In genomic region chr12:93378373-93379310, GRCh38 we compare ENCODE assay signal across 8 cellular contexts. TPM values are rescaled to one million over a fixed set of nuclear protein-coding genes. Genes with fewer than 3 reads are reported as not detected.
DNase-seq lines count a peak whose midpoint lies in the region; ATAC-seq, FAIRE-seq and TF ChIP-seq lines count a peak whose summit lies in the region.

No MANE protein-coding gene starts in this region.

- no peak overlapping the region for H3K14ac ChIP-seq in H1 (ENCODE audit: insufficient read length)

- DNase-seq in AG20443 (ENCODE audit: low spot score) (peak; percentile 62), NCI-H82 treated with DMSO at 0.1 percent for 48 hours (lab: John Stamatoyannopoulos, UW; ENCODE audit: unreplicated experiment) (peak; percentile 52), H1 (ENCODE audit: low read depth in 1 of 2, low spot score in 2 of 2) (peak in 1 of 2 experiments; percentile 66)
- peak; percentile 3 to 25 for DNase-seq in activated CD8-positive, alpha-beta memory T cell treated with anti-CD3 and anti-CD28 coated beads for 1 hour (ENCODE audit: extremely low read depth in 1 of 2, low read depth in 1 of 2)
- DNase-seq in stimulated activated CD8-positive, alpha-beta memory T cell treated with anti-CD3 and anti-CD28 coated beads, Interleukin-7, amount 100 ng/mL, for 1 hour (ENCODE audit: low read depth in 2 of 2), result peak; percentile 22 to 24

- H3K9ac ChIP-seq in H1 (replicated peaks in 1 of 4; ENCODE audit: extremely low read depth in 1 of 4, low read depth in 3 of 4, low read length in 3 of 4) (peak overlapping the region; percentile 52 to 85 (median 80)), mucosa of rectum (ENCODE audit: low read depth in 1 of 2, low read length in 2 of 2) (peak overlapping the region; percentile 91 to 99)

- CTCF ChIA-PET in H1 (lab: Charles Lee; ENCODE audit: partially characterized antibody), result interaction anchor here (0.6 kb wide), 1 partner anchor 157 kb away, joined by 3 read pairs; no protein-coding TSS in a partner anchor

- peaks cover 13 to 20% (median 15%) of the 10 kb centered on the region in 4 experiments; a peak in 6 of 7 replicates for H3K4me1 ChIP-seq in H1 (replicated peaks in 1 of 4; ENCODE audit: control insufficient read depth in 3 of 4, insufficient read depth in 4 of 4, low read length in 3 of 4)
- H3K4me1 ChIP-seq in mucosa of rectum (ENCODE audit: control insufficient read depth in 2 of 2, insufficient read depth in 2 of 2, low read length in 2 of 2), result peaks cover 22 to 47% of the 10 kb centered on the region in 2 donors

- TF ChIP-seq RAD21 in H1 (IDR thresholded peaks at IDR 0.05 in 1 of 2, conservative IDR thresholded peaks at IDR 0.05 in 1 of 2; ENCODE audit: low read depth in 2 of 2, low read length in 2 of 2), result no peak

- no peak overlapping the region for H2BK20ac ChIP-seq in H1 (ENCODE audit: low read length)

- H4K5ac ChIP-seq in H1 (ENCODE audit: insufficient read length, low read depth, low read length), result peak overlapping the region; percentile 8

- FAIRE-seq in H1 (lab: Jason Lieb, UNC), result no peak

- TF ChIP-seq EP300 in H1 (IDR thresholded peaks at IDR 0.05; ENCODE audit: borderline replicate concordance in 1 of 2, low read depth in 2 of 2, low read length in 2 of 2), result no peak

- peak overlapping the region; percentile 59 to 96 (median 82) for H3K4me3 ChIP-seq in H1 (ENCODE audit: extremely low read depth in 1 of 4, insufficient read depth in 2 of 4, low read depth in 3 of 4, low read length in 4 of 4)
- H3K4me3 ChIP-seq in mucosa of rectum (ENCODE audit: low read length in 2 of 2), result peak overlapping the region; percentile 87 to 100

- H3K18ac ChIP-seq in H1 (ENCODE audit: extremely low read depth, low read length), result peak overlapping the region; percentile 68

- peak overlapping the region; percentile 25; the same call in 1 of the 2 replicates for H2BK15ac ChIP-seq in H1 (ENCODE audit: low read length)

- peaks cover 12% of the 10 kb centered on the region for H3K23me2 ChIP-seq in H1 (ENCODE audit: low read depth, low read length)

- no peak overlapping the region for H2AFZ ChIP-seq in H1 (ENCODE audit: low read length)

- H3K27ac ChIP-seq in H1 (ENCODE audit: low read depth, low read length) (0 out of 2 replicates have a peak overlapping the region, but pooled peaks have one; percentile 16), mucosa of rectum (ENCODE audit: low read depth in 2 of 2, low read length in 2 of 2) (peak overlapping the region; percentile 88 to 93)

- H3K9me3 ChIP-seq in H1 (ENCODE audit: insufficient read depth in 2 of 2, low read depth in 1 of 2, low read length in 1 of 2) (no peaks in the 10 kb centered on the region), mucosa of rectum (ENCODE audit: control insufficient read depth in 2 of 2, low read length in 2 of 2) (no peaks in the 10 kb centered on the region)

- H3K4ac ChIP-seq in H1 (replicated peaks; ENCODE audit: insufficient read length, low read depth, low read length), result peak overlapping the region; percentile 2

- POLR2A ChIA-PET in H1 (lab: Charles Lee; ENCODE audit: partially characterized antibody), result interaction anchor here (1.1 kb wide), 1 partner anchor 11 kb away, joined by 3 read pairs; no protein-coding TSS in a partner anchor

- peaks cover 0 to 10% of the 10 kb centered on the region in 2 experiments for H4K20me1 ChIP-seq in H1 (replicated peaks in 1 of 2; ENCODE audit: control insufficient read depth in 1 of 2, insufficient read depth in 2 of 2, low read length in 2 of 2)

- no peaks in the 10 kb centered on the region for H3K36me3 ChIP-seq in H1 (ENCODE audit: control insufficient read depth in 2 of 4, insufficient read depth in 4 of 4, low read length in 3 of 4)
- no peaks in the 10 kb centered on the region for H3K36me3 ChIP-seq in mucosa of rectum (ENCODE audit: control insufficient read depth in 2 of 2, insufficient read depth in 2 of 2, low read length in 2 of 2)

- peak in 1 of 2 experiments; percentile 75; a peak in 1 of 3 replicates for TF ChIP-seq POLR2A in H1 (IDR thresholded peaks at IDR 0.05; ENCODE audit: control extremely low read depth in 1 of 2, low read depth in 2 of 2, low read length in 2 of 2)

- no peaks in the 10 kb centered on the region for H3K27me3 ChIP-seq in H1 (replicated peaks in 1 of 4; ENCODE audit: control insufficient read depth in 3 of 4, extremely low read depth in 1 of 4, insufficient read depth in 3 of 4, low read length in 3 of 4)
- no peaks in the 10 kb centered on the region for H3K27me3 ChIP-seq in mucosa of rectum (ENCODE audit: control insufficient read depth in 2 of 2, insufficient read depth in 2 of 2, low read length in 2 of 2)

- H2BK12ac ChIP-seq in H1 (ENCODE audit: low read depth, low read length), result peak overlapping the region; percentile 41; the same call in 1 of the 2 replicates

- peak overlapping the region; percentile 19 for H4K91ac ChIP-seq in H1 (replicated peaks; ENCODE audit: insufficient read length, low read length)

- 2% methylated on average over 35 of the region's 45 CpGs; no CpG with 5 or more reads in 1 of the 2 experiments for WGBS in H1 (ENCODE audit: extremely low coverage in 1 of 2, insufficient coverage in 1 of 2, insufficient read length in 1 of 2, insufficient replicate concordance in 2 of 2, low coverage in 1 of 2, low lambda C conversion rate in 2 of 2, missing lambda C conversion rate in 1 of 2), 2 experiments

- H3K4me2 ChIP-seq in H1 (ENCODE audit: insufficient read depth in 1 of 2, low read depth in 2 of 2, low read length in 2 of 2), result peak overlapping the region; percentile 75 to 92

- peak overlapping the region; percentile 40 for H2BK120ac ChIP-seq in H1 (replicated peaks; ENCODE audit: low read depth, low read length)

- H2BK5ac ChIP-seq in H1 (ENCODE audit: low read depth, low read length), result peak overlapping the region; percentile 36; the same call in 1 of the 2 replicates

- peak overlapping the region; percentile 11; the same call in 1 of the 2 replicates for H2AK5ac ChIP-seq in H1 (ENCODE audit: low read depth, low read length)

- H3K56ac ChIP-seq in H1 (replicated peaks; ENCODE audit: insufficient read length, low read depth, low read length), result peak overlapping the region; percentile 73

- no peaks in the 10 kb centered on the region for H3K79me1 ChIP-seq in H1 (ENCODE audit: low read depth, low read length)

- peaks cover 18 to 54% of the 10 kb centered on the region in 2 experiments for H3K79me2 ChIP-seq in H1 (ENCODE audit: control insufficient read depth in 1 of 2, insufficient read depth in 2 of 2, low read length in 2 of 2)

- peak; percentile 27 for ATAC-seq in GM18873 (IDR thresholded peaks at IDR 0.05; ENCODE audit: low FRiP score, unreplicated experiment)
- ATAC-seq in HG03139 (IDR thresholded peaks at IDR 0.05; ENCODE audit: unreplicated experiment), result peak; percentile 23

- no peak overlapping the region; the same call in 1 of the 2 replicates for H4K8ac ChIP-seq in H1 (ENCODE audit: extremely low read depth, insufficient read depth, low read length)

- no peak for TF ChIP-seq CTCF in H1 (IDR thresholded peaks at IDR 0.05; ENCODE audit: control extremely low read depth in 1 of 3, insufficient read depth in 1 of 3, low read depth in 1 of 3, low read length in 3 of 3)

- H3K23ac ChIP-seq in H1 (ENCODE audit: insufficient read length), result no peak overlapping the region

TF ChIP-seq in H1, 55 proteins besides CTCF, POLR2A, EP300 and RAD21:
- TF ChIP-seq RXRA (IDR thresholded peaks at IDR 0.05; ENCODE audit: insufficient read depth, low read depth, low read length) (no peak), ZNF274 (IDR thresholded peaks at IDR 0.05; ENCODE audit: borderline replicate concordance, extremely low read depth, low read length) (no peak), ASH2L (IDR thresholded peaks at IDR 0.05; ENCODE audit: low read length) (peak; percentile 65), HDAC2 (IDR thresholded peaks at IDR 0.05; ENCODE audit: borderline replicate concordance in 1 of 2, low read depth in 2 of 2, low read length in 2 of 2) (0 out of 4 replicates have a peak, but pooled peaks of 1 of the 2 experiments have one; percentile 12), CHD2 (IDR thresholded peaks at IDR 0.05; ENCODE audit: low read length) (peak; percentile 35; the same call in 1 of the 2 replicates), KDM4A (IDR thresholded peaks at IDR 0.05; ENCODE audit: low read depth, low read length, severe bottlenecking) (peak; percentile 65), SAP30 (IDR thresholded peaks at IDR 0.05; ENCODE audit: insufficient read depth, insufficient replicate concordance, low read length) (peak; percentile 30), PHF8 (conservative IDR thresholded peaks at IDR 0.05; ENCODE audit: low read depth, low read length) (peak; percentile 56), TAF1 (IDR thresholded peaks at IDR 0.05; ENCODE audit: low read depth, low read length) (no peak)

RNA-seq across cellular contexts. Expression of gene NUDT4, which starts 0.9 kb away (rescaled TPM):
- total RNA-seq in H1 (2021; fragmentation: NEBNext Ultra II Directional; extraction: Animal tissue kit (Norgen Biotek cat#: 25700)), result 61.0 and 71.7 TPM in 2 replicates
- polyA plus RNA-seq in H1 (2011; rRNA removed), result 12.9 and 17.3 TPM in 2 replicates
- 20.1 TPM for polyA plus RNA-seq in H1 (2011; cell fraction: cytosol; rRNA removed)
- 5.8 TPM for polyA plus RNA-seq in H1 (2011; cell fraction: nucleus; rRNA removed)
- polyA plus RNA-seq in H1 (2012, experiment 1 of 2), result 15.0 to 31.6 TPM (median 17.9 TPM) in 4 replicates
- polyA plus RNA-seq in H1 (2012, experiment 2 of 2), result 8.7 TPM
- polyA plus RNA-seq in H1 (2013, experiment 1 of 2), result 31.7 TPM
- polyA plus RNA-seq in H1 (2013, experiment 2 of 2), result 32.7 TPM
- 17.9 and 19.2 TPM in 2 replicates for polyA minus RNA-seq in H1 (2011; rRNA and poly(A)+ RNA removed)
- polyA minus RNA-seq in H1 (2011; cell fraction: cytosol; rRNA and poly(A)+ RNA removed), result 26.9 TPM
- polyA minus RNA-seq in H1 (2011; cell fraction: nucleus; rRNA and poly(A)+ RNA removed), result 18.6 TPM
